ENCODE assay signal across 8 cellular contexts in genomic region chr2:102806250-102806837, GRCh38. TPM values are rescaled to one million over a fixed set of nuclear protein-coding genes. Genes with fewer than 3 reads are reported as not detected.
DNase-seq lines count a peak whose midpoint lies in the region; ATAC-seq and TF ChIP-seq lines count a peak whose summit lies in the region.

No MANE protein-coding gene starts in this region.

- peak; percentile 94 for DNase-seq in G401 (ENCODE audit: low spot score)
- peak; percentile 23 for DNase-seq in KG1 (lab: John Stamatoyannopoulos, UW)
- no peak for DNase-seq in RWPE2 (ENCODE audit: low spot score)
- DNase-seq in astrocyte of the cerebellum (ENCODE audit: low read depth), result peak; percentile 64
- DNase-seq in hippocampal formation (lab: John Stamatoyannopoulos, UW), result peak; percentile 32 to 39
- no peak for DNase-seq in activated T-helper 2 cell treated with anti-CD3 and anti-CD28 coated beads, Interferon-gamma antibody, Interleukin-2, Interleukin-4, amounts not matched to agents 10 μg/mL and 5 μg/mL and 100 μg/mL, durations not matched to agents 14 hours and 24 hours and 36 hours (ENCODE audit: low spot score)

- no peak overlapping the region for H3K27ac Mint-ChIP-seq in activated T-helper 2 cell treated with anti-CD3 and anti-CD28 coated beads, Interferon-gamma antibody, Interleukin-2, Interleukin-4, amounts not matched to agents 10 μg/mL and 5 μg/mL and 100 μg/mL, durations not matched to agents 14 hours and 24 hours and 36 hours

- peaks cover 19% of the 10 kb centered on the region for H3K36me3 Mint-ChIP-seq in activated T-helper 2 cell treated with anti-CD3 and anti-CD28 coated beads, Interferon-gamma antibody, Interleukin-2, Interleukin-4, amounts not matched to agents 10 μg/mL and 5 μg/mL and 100 μg/mL, durations not matched to agents 14 hours and 24 hours and 36 hours (ENCODE audit: low read depth)

- TF ChIP-seq CTCF in RWPE2 (IDR thresholded peaks at IDR 0.05; ENCODE audit: poor library complexity, severe bottlenecking) (peak; percentile 85), astrocyte of the cerebellum (IDR thresholded peaks at IDR 0.05; ENCODE audit: low read depth, low read length, missing control alignments) (peak; percentile 95)

- H3K9me3 Mint-ChIP-seq in activated T-helper 2 cell treated with anti-CD3 and anti-CD28 coated beads, Interferon-gamma antibody, Interleukin-2, Interleukin-4, amounts not matched to agents 10 μg/mL and 5 μg/mL and 100 μg/mL, durations not matched to agents 14 hours and 24 hours and 36 hours, result peaks cover 21% of the 10 kb centered on the region

- H3K4me1 ChIP-seq in RWPE2 (ENCODE audit: insufficient read depth, poor library complexity, severe bottlenecking) (no peaks in the 10 kb centered on the region), skeletal muscle satellite cell (ENCODE audit: control insufficient read depth, insufficient read depth, low read length) (no peaks in the 10 kb centered on the region)

- ATAC-seq in GM21619 (IDR thresholded peaks at IDR 0.05; ENCODE audit: unreplicated experiment), result peak; percentile 87
- ATAC-seq in RWPE2 (ENCODE audit: low read depth), result peak; percentile 76; the same call in 2 of the 3 replicates

- H3K4me3 ChIP-seq in RWPE2 (ENCODE audit: severe bottlenecking) (no peak overlapping the region), astrocyte of the cerebellum (ENCODE audit: low read depth, low read length) (no peak overlapping the region), skeletal muscle satellite cell (ENCODE audit: low read length) (no peak overlapping the region)

- peak overlapping the region; percentile 67 for H3K4me2 ChIP-seq in skeletal muscle satellite cell (ENCODE audit: low read length)

- H3K36me3 ChIP-seq in RWPE2 (ENCODE audit: low read depth) (no peaks in the 10 kb centered on the region), skeletal muscle satellite cell (ENCODE audit: insufficient read depth, low read length) (no peaks in the 10 kb centered on the region)

- peaks cover 9% of the 10 kb centered on the region for H3K4me1 Mint-ChIP-seq in activated T-helper 2 cell treated with anti-CD3 and anti-CD28 coated beads, Interferon-gamma antibody, Interleukin-2, Interleukin-4, amounts not matched to agents 10 μg/mL and 5 μg/mL and 100 μg/mL, durations not matched to agents 14 hours and 24 hours and 36 hours (ENCODE audit: low read depth)

- no peak overlapping the region for H3K9ac ChIP-seq in skeletal muscle satellite cell (ENCODE audit: low read depth, low read length)

- in situ Hi-C loops in G401 (cut with HindIII; ENCODE audit: low sequenced_read_pairs) (no loop called here), astrocyte of the cerebellum (cut with HindIII; ENCODE audit: low sequenced_read_pairs) (no loop called here)

- H3K27me3 ChIP-seq in RWPE2 (ENCODE audit: insufficient read depth, poor library complexity, severe bottlenecking) (no peaks in the 10 kb centered on the region), skeletal muscle satellite cell (ENCODE audit: control insufficient read depth, insufficient read depth, low read length) (no peaks in the 10 kb centered on the region)

- peaks cover 8% of the 10 kb centered on the region for H3K27me3 Mint-ChIP-seq in activated T-helper 2 cell treated with anti-CD3 and anti-CD28 coated beads, Interferon-gamma antibody, Interleukin-2, Interleukin-4, amounts not matched to agents 10 μg/mL and 5 μg/mL and 100 μg/mL, durations not matched to agents 14 hours and 24 hours and 36 hours (ENCODE audit: low read depth)

- intact Hi-C loops in activated T-helper 2 cell treated with anti-CD3 and anti-CD28 coated beads, Interferon-gamma antibody, Interleukin-2, Interleukin-4, amounts not matched to agents 10 μg/mL and 5 μg/mL and 100 μg/mL, durations not matched to agents 14 hours and 24 hours and 36 hours (cut with micrococcal nuclease), result loop anchor here (1.0 kb wide), 1 partner anchor 53 kb away; no protein-coding TSS in a partner anchor

- no peak overlapping the region for H3K4me3 Mint-ChIP-seq in activated T-helper 2 cell treated with anti-CD3 and anti-CD28 coated beads, Interferon-gamma antibody, Interleukin-2, Interleukin-4, amounts not matched to agents 10 μg/mL and 5 μg/mL and 100 μg/mL, durations not matched to agents 14 hours and 24 hours and 36 hours (ENCODE audit: low read depth)

- no peak overlapping the region for H3K27ac ChIP-seq in RWPE2 (ENCODE audit: poor library complexity, severe bottlenecking)

- H3K9me3 ChIP-seq in RWPE2 (ENCODE audit: severe bottlenecking), result no peaks in the 10 kb centered on the region
- peaks cover under 1% of the 10 kb centered on the region for H3K9me3 ChIP-seq in skeletal muscle satellite cell (replicated peaks; ENCODE audit: low read length)

RNA-seq across cellular contexts. Expression of gene TMEM182, which starts 44.5 kb away (rescaled TPM):
- 1.8 and 3.8 TPM in 2 replicates for total RNA-seq in G401 (2014; rRNA removed; shearing (Covaris generic))
- 3.5 and 5.2 TPM in 2 replicates for total RNA-seq in skeletal muscle satellite cell (2012; rRNA removed)
- 3.2 and 4.1 TPM in 2 replicates for total RNA-seq in activated T-helper 2 cell treated with anti-CD3 and anti-CD28 coated beads, Interferon-gamma antibody, Interleukin-2, Interleukin-4, amounts not matched to agents 10 μg/mL and 5 μg/mL and 100 μg/mL, durations not matched to agents 14 hours and 24 hours and 36 hours

Comparison
In these comparisons a context has a peak if more than half of its experiments do, and no peak if none do; other contexts are left out.
1. DNase-seq: peak in G401 (single experiment), KG1 (single experiment), astrocyte of the cerebellum (single experiment) and hippocampal formation (2 of 2); none in RWPE2 (single experiment) and activated T-helper 2 cell treated with anti-CD3 and anti-CD28 coated beads, Interferon-gamma antibody, Interleukin-2, Interleukin-4, amounts not matched to agents 10 μg/mL and 5 μg/mL and 100 μg/mL, durations not matched to agents 14 hours and 24 hours and 36 hours (single experiment).